In the genomic region with DNA sequence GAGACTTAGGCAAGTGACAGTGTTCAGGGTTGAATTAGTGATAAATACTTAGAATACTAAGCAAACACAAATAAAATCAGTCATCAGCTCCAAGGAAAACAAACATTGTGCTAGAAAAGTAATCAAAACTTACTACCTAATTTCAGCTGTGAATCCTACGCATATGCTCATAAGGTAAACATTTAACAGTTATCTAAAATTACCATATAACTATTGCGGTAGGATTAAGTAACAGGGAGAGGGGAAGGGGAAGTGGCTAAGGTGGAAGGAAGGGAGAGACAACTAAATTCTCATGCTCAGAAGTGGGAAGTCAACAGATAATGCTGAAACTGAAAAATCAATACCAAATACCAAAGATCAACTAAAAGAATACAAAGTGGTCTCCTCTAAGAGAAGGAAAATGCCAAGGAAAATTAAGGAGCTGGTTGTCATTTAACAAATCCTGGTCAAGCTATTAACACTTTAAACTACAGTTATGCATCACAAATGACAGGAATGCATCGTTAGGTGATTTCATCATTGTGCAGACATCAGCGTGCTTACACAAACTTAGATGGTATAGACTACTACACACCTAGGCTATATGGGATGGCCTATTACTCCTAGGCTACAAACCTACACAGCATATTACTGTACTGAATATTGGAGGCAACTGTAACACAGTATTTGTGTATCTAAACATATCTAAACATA, we compare ENCODE assay signal across 1 cellular context.
TF ChIP-seq lines count a peak whose summit lies in the region.

No MANE protein-coding gene starts in this region.

TF ChIP-seq in K562, 482 proteins besides CTCF, POLR2A, EP300 and RAD21 (continued from another document):
- TF ChIP-seq, protein P1, sequence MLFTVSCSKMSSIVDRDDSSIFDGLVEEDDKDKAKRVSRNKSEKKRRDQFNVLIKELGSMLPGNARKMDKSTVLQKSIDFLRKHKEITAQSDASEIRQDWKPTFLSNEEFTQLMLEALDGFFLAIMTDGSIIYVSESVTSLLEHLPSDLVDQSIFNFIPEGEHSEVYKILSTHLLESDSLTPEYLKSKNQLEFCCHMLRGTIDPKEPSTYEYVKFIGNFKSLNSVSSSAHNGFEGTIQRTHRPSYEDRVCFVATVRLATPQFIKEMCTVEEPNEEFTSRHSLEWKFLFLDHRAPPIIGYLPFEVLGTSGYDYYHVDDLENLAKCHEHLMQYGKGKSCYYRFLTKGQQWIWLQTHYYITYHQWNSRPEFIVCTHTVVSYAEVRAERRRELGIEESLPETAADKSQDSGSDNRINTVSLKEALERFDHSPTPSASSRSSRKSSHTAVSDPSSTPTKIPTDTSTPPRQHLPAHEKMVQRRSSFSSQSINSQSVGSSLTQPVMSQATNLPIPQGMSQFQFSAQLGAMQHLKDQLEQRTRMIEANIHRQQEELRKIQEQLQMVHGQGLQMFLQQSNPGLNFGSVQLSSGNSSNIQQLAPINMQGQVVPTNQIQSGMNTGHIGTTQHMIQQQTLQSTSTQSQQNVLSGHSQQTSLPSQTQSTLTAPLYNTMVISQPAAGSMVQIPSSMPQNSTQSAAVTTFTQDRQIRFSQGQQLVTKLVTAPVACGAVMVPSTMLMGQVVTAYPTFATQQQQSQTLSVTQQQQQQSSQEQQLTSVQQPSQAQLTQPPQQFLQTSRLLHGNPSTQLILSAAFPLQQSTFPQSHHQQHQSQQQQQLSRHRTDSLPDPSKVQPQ (CRISPR knock-in tag; IDR thresholded peaks at IDR 0.05; ENCODE audit: borderline replicate concordance): no peak
- TF ChIP-seq, protein P2, sequence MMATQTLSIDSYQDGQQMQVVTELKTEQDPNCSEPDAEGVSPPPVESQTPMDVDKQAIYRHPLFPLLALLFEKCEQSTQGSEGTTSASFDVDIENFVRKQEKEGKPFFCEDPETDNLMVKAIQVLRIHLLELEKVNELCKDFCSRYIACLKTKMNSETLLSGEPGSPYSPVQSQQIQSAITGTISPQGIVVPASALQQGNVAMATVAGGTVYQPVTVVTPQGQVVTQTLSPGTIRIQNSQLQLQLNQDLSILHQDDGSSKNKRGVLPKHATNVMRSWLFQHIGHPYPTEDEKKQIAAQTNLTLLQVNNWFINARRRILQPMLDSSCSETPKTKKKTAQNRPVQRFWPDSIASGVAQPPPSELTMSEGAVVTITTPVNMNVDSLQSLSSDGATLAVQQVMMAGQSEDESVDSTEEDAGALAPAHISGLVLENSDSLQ (IDR thresholded peaks at IDR 0.05): no peak
- no peak for TF ChIP-seq TAF1 (IDR thresholded peaks at IDR 0.05; ENCODE audit: control insufficient read depth, extremely low read depth, insufficient read depth, low read length, severe bottlenecking)
- no peak for TF ChIP-seq NCOA1 (IDR thresholded peaks at IDR 0.05; ENCODE audit: low read depth)
- no peak for TF ChIP-seq ILK (tag; IDR thresholded peaks at IDR 0.05; ENCODE audit: borderline replicate concordance, low read depth)
- TF ChIP-seq, protein P3, sequence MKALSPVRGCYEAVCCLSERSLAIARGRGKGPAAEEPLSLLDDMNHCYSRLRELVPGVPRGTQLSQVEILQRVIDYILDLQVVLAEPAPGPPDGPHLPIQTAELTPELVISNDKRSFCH (CRISPR knock-in tag; IDR thresholded peaks at IDR 0.05): no peak
- TF ChIP-seq, protein P3 (tag; IDR thresholded peaks at IDR 0.05): peak; percentile 58; the same call in 1 of the 2 replicates
- TF ChIP-seq KDM5B (IDR thresholded peaks at IDR 0.05; ENCODE audit: insufficient replicate concordance, low read depth, low read length): no peak
- TF ChIP-seq HDAC3 (IDR thresholded peaks at IDR 0.05; ENCODE audit: borderline replicate concordance, partially characterized antibody): no peak
- 0 out of 4 replicates have a peak, but pooled peaks of 1 of the 2 experiments have one; percentile 6 for TF ChIP-seq TRIM24 (IDR thresholded peaks at IDR 0.05)
- no peak for TF ChIP-seq NR2F6 (CRISPR knock-in tag; IDR thresholded peaks at IDR 0.05)
- TF ChIP-seq BHLHE40 (IDR thresholded peaks at IDR 0.05; ENCODE audit: low read length): no peak
- no peak for TF ChIP-seq PHF20 (IDR thresholded peaks at IDR 0.05; ENCODE audit: partially characterized antibody)
- no peak for TF ChIP-seq ZNF232 (CRISPR knock-in tag; IDR thresholded peaks at IDR 0.05)
- no peak for TF ChIP-seq ZNF12 (CRISPR knock-in tag; IDR thresholded peaks at IDR 0.05)
- TF ChIP-seq, protein P4, sequence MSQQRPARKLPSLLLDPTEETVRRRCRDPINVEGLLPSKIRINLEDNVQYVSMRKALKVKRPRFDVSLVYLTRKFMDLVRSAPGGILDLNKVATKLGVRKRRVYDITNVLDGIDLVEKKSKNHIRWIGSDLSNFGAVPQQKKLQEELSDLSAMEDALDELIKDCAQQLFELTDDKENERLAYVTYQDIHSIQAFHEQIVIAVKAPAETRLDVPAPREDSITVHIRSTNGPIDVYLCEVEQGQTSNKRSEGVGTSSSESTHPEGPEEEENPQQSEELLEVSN (IDR thresholded peaks at IDR 0.05; ENCODE audit: borderline replicate concordance in 1 of 2, extremely low read depth in 1 of 2, insufficient read depth in 1 of 2, insufficient read length in 1 of 2, low read depth in 1 of 2, low read length in 1 of 2, poor library complexity in 1 of 2, severe bottlenecking in 1 of 2): no peak
- no peak for TF ChIP-seq ZNF780A (CRISPR knock-in tag; IDR thresholded peaks at IDR 0.05)
- TF ChIP-seq, protein P5, sequence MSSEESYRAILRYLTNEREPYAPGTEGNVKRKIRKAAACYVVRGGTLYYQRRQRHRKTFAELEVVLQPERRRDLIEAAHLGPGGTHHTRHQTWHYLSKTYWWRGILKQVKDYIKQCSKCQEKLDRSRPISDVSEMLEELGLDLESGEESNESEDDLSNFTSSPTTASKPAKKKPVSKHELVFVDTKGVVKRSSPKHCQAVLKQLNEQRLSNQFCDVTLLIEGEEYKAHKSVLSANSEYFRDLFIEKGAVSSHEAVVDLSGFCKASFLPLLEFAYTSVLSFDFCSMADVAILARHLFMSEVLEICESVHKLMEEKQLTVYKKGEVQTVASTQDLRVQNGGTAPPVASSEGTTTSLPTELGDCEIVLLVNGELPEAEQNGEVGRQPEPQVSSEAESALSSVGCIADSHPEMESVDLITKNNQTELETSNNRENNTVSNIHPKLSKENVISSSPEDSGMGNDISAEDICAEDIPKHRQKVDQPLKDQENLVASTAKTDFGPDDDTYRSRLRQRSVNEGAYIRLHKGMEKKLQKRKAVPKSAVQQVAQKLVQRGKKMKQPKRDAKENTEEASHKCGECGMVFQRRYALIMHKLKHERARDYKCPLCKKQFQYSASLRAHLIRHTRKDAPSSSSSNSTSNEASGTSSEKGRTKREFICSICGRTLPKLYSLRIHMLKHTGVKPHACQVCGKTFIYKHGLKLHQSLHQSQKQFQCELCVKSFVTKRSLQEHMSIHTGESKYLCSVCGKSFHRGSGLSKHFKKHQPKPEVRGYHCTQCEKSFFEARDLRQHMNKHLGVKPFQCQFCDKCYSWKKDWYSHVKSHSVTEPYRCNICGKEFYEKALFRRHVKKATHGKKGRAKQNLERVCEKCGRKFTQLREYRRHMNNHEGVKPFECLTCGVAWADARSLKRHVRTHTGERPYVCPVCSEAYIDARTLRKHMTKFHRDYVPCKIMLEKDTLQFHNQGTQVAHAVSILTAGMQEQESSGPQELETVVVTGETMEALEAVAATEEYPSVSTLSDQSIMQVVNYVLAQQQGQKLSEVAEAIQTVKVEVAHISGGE (CRISPR knock-in tag; IDR thresholded peaks at IDR 0.05): peak in 1 of 3 experiments; percentile 61; a peak in 1 of 6 replicates
- no peak for TF ChIP-seq MCM2 (IDR thresholded peaks at IDR 0.05; ENCODE audit: low read depth)
- no peak for TF ChIP-seq GATAD2B (IDR thresholded peaks at IDR 0.05; ENCODE audit: borderline replicate concordance)
- TF ChIP-seq NCOR1 (IDR thresholded peaks at IDR 0.05): no peak
- no peak for TF ChIP-seq PHF21A (IDR thresholded peaks at IDR 0.05; ENCODE audit: borderline replicate concordance, low read depth)
- no peak for TF ChIP-seq MYC (IDR thresholded peaks at IDR 0.05; ENCODE audit: low read depth, low read length)
- no peak for TF ChIP-seq MYC (CRISPR knock-in tag; IDR thresholded peaks at IDR 0.05; ENCODE audit: borderline replicate concordance, low read depth)
- peak; percentile 56; the same call in 1 of the 2 replicates for TF ChIP-seq SMARCA4 (IDR thresholded peaks at IDR 0.05)
- TF ChIP-seq, protein P6, sequence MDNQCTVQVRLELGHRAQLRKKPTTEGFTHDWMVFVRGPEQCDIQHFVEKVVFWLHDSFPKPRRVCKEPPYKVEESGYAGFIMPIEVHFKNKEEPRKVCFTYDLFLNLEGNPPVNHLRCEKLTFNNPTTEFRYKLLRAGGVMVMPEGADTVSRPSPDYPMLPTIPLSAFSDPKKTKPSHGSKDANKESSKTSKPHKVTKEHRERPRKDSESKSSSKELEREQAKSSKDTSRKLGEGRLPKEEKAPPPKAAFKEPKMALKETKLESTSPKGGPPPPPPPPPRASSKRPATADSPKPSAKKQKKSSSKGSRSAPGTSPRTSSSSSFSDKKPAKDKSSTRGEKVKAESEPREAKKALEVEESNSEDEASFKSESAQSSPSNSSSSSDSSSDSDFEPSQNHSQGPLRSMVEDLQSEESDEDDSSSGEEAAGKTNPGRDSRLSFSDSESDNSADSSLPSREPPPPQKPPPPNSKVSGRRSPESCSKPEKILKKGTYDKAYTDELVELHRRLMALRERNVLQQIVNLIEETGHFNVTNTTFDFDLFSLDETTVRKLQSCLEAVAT (IDR thresholded peaks at IDR 0.05): no peak
- TF ChIP-seq, protein P7, sequence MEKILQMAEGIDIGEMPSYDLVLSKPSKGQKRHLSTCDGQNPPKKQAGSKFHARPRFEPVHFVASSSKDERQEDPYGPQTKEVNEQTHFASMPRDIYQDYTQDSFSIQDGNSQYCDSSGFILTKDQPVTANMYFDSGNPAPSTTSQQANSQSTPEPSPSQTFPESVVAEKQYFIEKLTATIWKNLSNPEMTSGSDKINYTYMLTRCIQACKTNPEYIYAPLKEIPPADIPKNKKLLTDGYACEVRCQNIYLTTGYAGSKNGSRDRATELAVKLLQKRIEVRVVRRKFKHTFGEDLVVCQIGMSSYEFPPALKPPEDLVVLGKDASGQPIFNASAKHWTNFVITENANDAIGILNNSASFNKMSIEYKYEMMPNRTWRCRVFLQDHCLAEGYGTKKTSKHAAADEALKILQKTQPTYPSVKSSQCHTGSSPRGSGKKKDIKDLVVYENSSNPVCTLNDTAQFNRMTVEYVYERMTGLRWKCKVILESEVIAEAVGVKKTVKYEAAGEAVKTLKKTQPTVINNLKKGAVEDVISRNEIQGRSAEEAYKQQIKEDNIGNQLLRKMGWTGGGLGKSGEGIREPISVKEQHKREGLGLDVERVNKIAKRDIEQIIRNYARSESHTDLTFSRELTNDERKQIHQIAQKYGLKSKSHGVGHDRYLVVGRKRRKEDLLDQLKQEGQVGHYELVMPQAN (IDR thresholded peaks at IDR 0.05; ENCODE audit: borderline replicate concordance): no peak
